In genomic region chr1:12099610-12100009, GRCh38 we compare ENCODE assay signal across 21 cellular contexts. TPM values are rescaled to one million over a fixed set of nuclear protein-coding genes. Genes with fewer than 3 reads are reported as not detected.
"Had no signal": no experiment of that assay in that cellular context is flagged by ENCODE, and none has a peak within 500 bp of the region (broad histone marks: within the 10 kb centered on the region; RNA-seq: fewer than 3 reads in every experiment).

No MANE protein-coding gene starts in this region.

- H3K27me3 ChIP-seq: Peyer's patch, SJCRH30 had no signal

- H3K4me1 ChIP-seq: Peyer's patch, SJCRH30 had no signal

- H3K36me3 ChIP-seq: Peyer's patch, SJCRH30 had no signal

- ATAC-seq: Right ventricle myocardium inferior, SK-N-SH treated with all-trans-retinoic acid at 6 μM for 48 hours had no signal

- H3K27ac ChIP-seq: Peyer's patch, SJCRH30 had no signal

- DNase-seq: Karpas-422, KG1, MM.1S, NCI-H1092 treated with DMSO at 0.1 percent for 48 hours, NCI-H1436, NCI-H187, NCI-H2029, NCI-H2081 treated with DMSO at 0.1 percent for 48 hours, NCI-H2171, NCI-H446, NCI-H510A, NCI-H524 treated with DMSO at 0.1 percent for 48 hours, NCI-H69, NCI-H774, Peyer's patch, SHP77 treated with DMSO at 0.1 percent for 48 hours, SJCRH30 had no signal

- H3K9me3 ChIP-seq: SJCRH30 had no signal

- H3K4me3 ChIP-seq: Peyer's patch, SJCRH30 had no signal

RNA-seq across cellular contexts. Expression of gene TNFRSF8, which starts 36.5 kb away (rescaled TPM):
- total RNA-seq: HT-29, Peyer's patch, RPMI7951 had no signal
